35 cellular contexts compared by ENCODE assay signal in genomic region chr4:178937130-178937529, GRCh38.
DNase-seq lines count a peak whose midpoint lies in the region; ATAC-seq lines count a peak whose summit lies in the region.
"Had no signal": no experiment of that assay in that cellular context is flagged by ENCODE, and none has a peak within 500 bp of the region (broad histone marks: within the 10 kb centered on the region; RNA-seq: fewer than 3 reads in every experiment).

No MANE protein-coding gene starts in this region.

- peak; percentile 50 for DNase-seq in DMS53 (lab: John Stamatoyannopoulos, UW)
- DNase-seq in M059J (ENCODE audit: low read depth) = peak; percentile 32
- DNase-seq in astrocyte of the hippocampus (ENCODE audit: low read depth, low spot score) = peak; percentile 37
- peak; percentile 51 for DNase-seq in putamen (ENCODE audit: low spot score)
- DNase-seq in NCI-H510A treated with DMSO at 0.1 percent for 48 hours (lab: John Stamatoyannopoulos, UW) = no peak
- DNase-seq in H7 = no peak
- DNase-seq: activated CD4-positive, alpha-beta T cell treated with anti-CD3 and anti-CD28 coated beads for 48 hours; activated T-cell treated with anti-CD3 and anti-CD28 coated beads for 4 hours; COR-L47; cortex of kidney; DMS79 treated with DMSO at 0.1 percent for 48 hours; endodermal cell; foreskin keratinocyte; GF-D8; heart left ventricle; KBM-7; left ventricle myocardium superior; MG63; midbrain; naive B cell; NCI-H1417; NCI-H2081; NCI-H526; Peyer's patch; sigmoid colon; SJCRH30; stimulated activated CD4-positive, alpha-beta T cell treated with anti-CD3 and anti-CD28 coated beads, Interleukin-12 subunit alpha, Interleukin-12 subunit beta, amount 100 ng/mL, for 4 hours; stimulated activated CD4-positive, alpha-beta T cell treated with anti-CD3 and anti-CD28 coated beads, Interleukin-2, amount 100 ng/mL, for 48 hours; stomach; T-helper 9 cell; uterus; WERI-Rb-1 had no signal

- no peaks in the 10 kb centered on the region for H3K27me3 ChIP-seq in H7 (ENCODE audit: control insufficient read depth, insufficient read depth, low read length)
- H3K27me3 ChIP-seq: BLaER1 treated with 17β-estradiol and CSF1 and Interleukin-3, amounts not matched to agents 10 nM and 100 nM; esophagus muscularis mucosa; foreskin keratinocyte; heart left ventricle; MG63; Peyer's patch; sigmoid colon; SJCRH30; stomach; uterus had no signal

- H3K36me3 ChIP-seq in H7 (replicated peaks; ENCODE audit: control insufficient read depth, insufficient read depth, low read length) = no peaks in the 10 kb centered on the region
- H3K36me3 ChIP-seq: BLaER1 treated with 17β-estradiol and CSF1 and Interleukin-3, amounts not matched to agents 10 nM and 100 nM; esophagus muscularis mucosa; heart left ventricle; MG63; Peyer's patch; sigmoid colon; SJCRH30; stomach; uterus; WERI-Rb-1 had no signal

- H3K4me3 ChIP-seq in H7 (ENCODE audit: insufficient read depth, low read depth, low read length) = no peak overlapping the region
- H3K4me3 ChIP-seq: BLaER1 treated with 17β-estradiol and CSF1 and Interleukin-3, amounts not matched to agents 10 nM and 100 nM; esophagus muscularis mucosa; heart left ventricle; MG63; Peyer's patch; sigmoid colon; SJCRH30; stomach; uterus had no signal

- no peak for ATAC-seq in GM21447 (IDR thresholded peaks at IDR 0.05; ENCODE audit: unreplicated experiment)
- ATAC-seq: foreskin keratinocyte, heart left ventricle, left ventricle myocardium superior had no signal

Comparison
In these comparisons a context has a peak if more than half of its experiments do, and no peak if none do; other contexts are left out.
1. DNase-seq: peak in DMS53 (single experiment), M059J (single experiment), astrocyte of the hippocampus (single experiment) and putamen (single experiment); none in NCI-H510A treated with DMSO at 0.1 percent for 48 hours (single experiment) and H7 (single experiment).